In the genomic region with DNA sequence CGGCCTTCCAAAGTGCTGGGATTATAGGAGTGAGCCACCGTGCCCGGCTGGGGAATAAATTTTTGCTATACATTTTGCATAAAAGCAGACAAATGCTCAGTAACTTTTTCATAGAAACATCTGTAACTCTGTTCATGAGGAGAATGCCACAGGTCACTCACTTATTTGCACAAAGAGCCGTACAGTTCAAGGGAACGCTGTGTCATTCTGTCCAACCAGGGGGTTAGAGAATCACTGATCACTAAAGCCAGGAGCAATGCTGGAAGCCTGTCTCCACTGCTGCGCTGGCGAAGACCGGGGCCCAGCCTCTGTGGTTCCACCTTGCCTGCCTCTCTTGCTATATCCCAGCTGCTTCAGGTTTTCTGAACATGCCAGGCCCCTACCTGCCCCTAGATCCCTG, we compare ENCODE assay signal across 2 cellular contexts.
TF ChIP-seq lines count a peak whose summit lies in the region.

No MANE protein-coding gene starts in this region.

TF ChIP-seq in IMR-90, 13 proteins besides CTCF, POLR2A, EP300 and RAD21:
- TF ChIP-seq RFX5 (IDR thresholded peaks at IDR 0.05; ENCODE audit: low read depth, low read length) (no peak), ELK1 (IDR thresholded peaks at IDR 0.05; ENCODE audit: borderline replicate concordance, low read depth, low read length) (no peak), NFE2L2 (IDR thresholded peaks at IDR 0.05; ENCODE audit: low read depth, low read length) (no peak), FOS (IDR thresholded peaks at IDR 0.05; ENCODE audit: low read depth, low read length) (no peak), USF2 (IDR thresholded peaks at IDR 0.05; ENCODE audit: low read depth, low read length) (no peak), SMC3 (IDR thresholded peaks at IDR 0.05; ENCODE audit: low read depth, low read length) (no peak), MXI1 (IDR thresholded peaks at IDR 0.05; ENCODE audit: borderline replicate concordance, low read depth, low read length) (no peak), CEBPB (IDR thresholded peaks at IDR 0.05; ENCODE audit: low read depth, low read length) (no peak), CHD1 (IDR thresholded peaks at IDR 0.05; ENCODE audit: low read depth, low read length) (no peak), MAFK (IDR thresholded peaks at IDR 0.05; ENCODE audit: low read depth, low read length) (no peak), MAZ (IDR thresholded peaks at IDR 0.05; ENCODE audit: borderline replicate concordance, low read depth, low read length) (no peak), BHLHE40 (IDR thresholded peaks at IDR 0.05; ENCODE audit: low read depth, low read length) (no peak), RCOR1 (IDR thresholded peaks at IDR 0.05; ENCODE audit: insufficient replicate concordance, low read length) (no peak)

TF ChIP-seq in K562, 482 proteins besides CTCF, POLR2A, EP300 and RAD21:
- TF ChIP-seq LEF1 (IDR thresholded peaks at IDR 0.05), result no peak
- TF ChIP-seq ZNF316 (IDR thresholded peaks at IDR 0.05), result peak; percentile 29; the same call in 1 of the 2 replicates
- TF ChIP-seq NFE2 (IDR thresholded peaks at IDR 0.05; ENCODE audit: low read depth), result peak; percentile 60
- TF ChIP-seq C11orf30 (IDR thresholded peaks at IDR 0.05; ENCODE audit: low read depth), result peak; percentile 39; the same call in 1 of the 2 replicates
